Comparison of ENCODE assay signal across 13 cellular contexts in genomic region chr2:132991464-132992045, GRCh38.
DNase-seq lines count a peak whose midpoint lies in the region; ATAC-seq and TF ChIP-seq lines count a peak whose summit lies in the region.
"Had no signal": no experiment of that assay in that cellular context is flagged by ENCODE, and none has a peak within 500 bp of the region (broad histone marks: within the 10 kb centered on the region; RNA-seq: fewer than 3 reads in every experiment).

No MANE protein-coding gene starts in this region.

- no peak for ATAC-seq in SK-N-SH treated with all-trans-retinoic acid at 6 μM for 48 hours
- ATAC-seq in GM21360 (IDR thresholded peaks at IDR 0.05; ENCODE audit: unreplicated experiment) = no peak
- ATAC-seq: GM23338 had no signal

- DNase-seq in H4 (ENCODE audit: low spot score) (peak; percentile 7), NCI-H1436 (lab: John Stamatoyannopoulos, UW) (peak; percentile 7), left kidney (ENCODE audit: low read depth, low spot score) (peak; percentile 9), LoVo (ENCODE audit: low spot score) (no peak), GM10266 (ENCODE audit: extremely low spot score) (no peak)
- DNase-seq: NCI-H1092, NCI-H2081, NCI-H345, NCI-H69, RPMI8226 had no signal

- no peak for TF ChIP-seq CTCF in GM10266 (IDR thresholded peaks at IDR 0.05; ENCODE audit: control insufficient read depth, insufficient read depth, low read depth, missing control alignments)

TF ChIP-seq in SK-N-SH treated with all-trans-retinoic acid at 6 μM for 48 hours, 23 proteins besides CTCF, POLR2A, EP300 and RAD21:
- TF ChIP-seq TCF4 (CRISPR knock-in tag; IDR thresholded peaks at IDR 0.05; ENCODE audit: borderline replicate concordance) (peak; percentile 37; the same call in 1 of the 2 replicates), ZFP30 (CRISPR knock-in tag; IDR thresholded peaks at IDR 0.05) (no peak), GLIS3 (CRISPR knock-in tag; IDR thresholded peaks at IDR 0.05) (no peak), ISL1 (CRISPR knock-in tag; IDR thresholded peaks at IDR 0.05) (peak; percentile 27; the same call in 1 of the 2 replicates), TOX (CRISPR knock-in tag; IDR thresholded peaks at IDR 0.05; ENCODE audit: borderline replicate concordance) (no peak), PATZ1 (CRISPR knock-in tag; IDR thresholded peaks at IDR 0.05; ENCODE audit: borderline replicate concordance) (no peak), ZNF565 (CRISPR knock-in tag; conservative IDR thresholded peaks at IDR 0.05; ENCODE audit: low read depth) (no peak), BACH2 (CRISPR knock-in tag; IDR thresholded peaks at IDR 0.05; ENCODE audit: borderline replicate concordance) (no peak), OSR1 (CRISPR knock-in tag; IDR thresholded peaks at IDR 0.05) (no peak)
- TF ChIP-seq, protein P1, sequence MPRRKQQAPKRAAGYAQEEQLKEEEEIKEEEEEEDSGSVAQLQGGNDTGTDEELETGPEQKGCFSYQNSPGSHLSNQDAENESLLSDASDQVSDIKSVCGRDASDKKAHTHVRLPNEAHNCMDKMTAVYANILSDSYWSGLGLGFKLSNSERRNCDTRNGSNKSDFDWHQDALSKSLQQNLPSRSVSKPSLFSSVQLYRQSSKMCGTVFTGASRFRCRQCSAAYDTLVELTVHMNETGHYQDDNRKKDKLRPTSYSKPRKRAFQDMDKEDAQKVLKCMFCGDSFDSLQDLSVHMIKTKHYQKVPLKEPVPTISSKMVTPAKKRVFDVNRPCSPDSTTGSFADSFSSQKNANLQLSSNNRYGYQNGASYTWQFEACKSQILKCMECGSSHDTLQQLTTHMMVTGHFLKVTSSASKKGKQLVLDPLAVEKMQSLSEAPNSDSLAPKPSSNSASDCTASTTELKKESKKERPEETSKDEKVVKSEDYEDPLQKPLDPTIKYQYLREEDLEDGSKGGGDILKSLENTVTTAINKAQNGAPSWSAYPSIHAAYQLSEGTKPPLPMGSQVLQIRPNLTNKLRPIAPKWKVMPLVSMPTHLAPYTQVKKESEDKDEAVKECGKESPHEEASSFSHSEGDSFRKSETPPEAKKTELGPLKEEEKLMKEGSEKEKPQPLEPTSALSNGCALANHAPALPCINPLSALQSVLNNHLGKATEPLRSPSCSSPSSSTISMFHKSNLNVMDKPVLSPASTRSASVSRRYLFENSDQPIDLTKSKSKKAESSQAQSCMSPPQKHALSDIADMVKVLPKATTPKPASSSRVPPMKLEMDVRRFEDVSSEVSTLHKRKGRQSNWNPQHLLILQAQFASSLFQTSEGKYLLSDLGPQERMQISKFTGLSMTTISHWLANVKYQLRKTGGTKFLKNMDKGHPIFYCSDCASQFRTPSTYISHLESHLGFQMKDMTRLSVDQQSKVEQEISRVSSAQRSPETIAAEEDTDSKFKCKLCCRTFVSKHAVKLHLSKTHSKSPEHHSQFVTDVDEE (CRISPR knock-in tag; IDR thresholded peaks at IDR 0.05) = no peak

Comparison
In these comparisons a context has a peak if more than half of its experiments do, and no peak if none do; other contexts are left out.
1. DNase-seq: peak in H4 (single experiment), NCI-H1436 (single experiment) and left kidney (single experiment); none in LoVo (single experiment) and GM10266 (single experiment).